8 cellular contexts compared by ENCODE assay signal in the genomic region with DNA sequence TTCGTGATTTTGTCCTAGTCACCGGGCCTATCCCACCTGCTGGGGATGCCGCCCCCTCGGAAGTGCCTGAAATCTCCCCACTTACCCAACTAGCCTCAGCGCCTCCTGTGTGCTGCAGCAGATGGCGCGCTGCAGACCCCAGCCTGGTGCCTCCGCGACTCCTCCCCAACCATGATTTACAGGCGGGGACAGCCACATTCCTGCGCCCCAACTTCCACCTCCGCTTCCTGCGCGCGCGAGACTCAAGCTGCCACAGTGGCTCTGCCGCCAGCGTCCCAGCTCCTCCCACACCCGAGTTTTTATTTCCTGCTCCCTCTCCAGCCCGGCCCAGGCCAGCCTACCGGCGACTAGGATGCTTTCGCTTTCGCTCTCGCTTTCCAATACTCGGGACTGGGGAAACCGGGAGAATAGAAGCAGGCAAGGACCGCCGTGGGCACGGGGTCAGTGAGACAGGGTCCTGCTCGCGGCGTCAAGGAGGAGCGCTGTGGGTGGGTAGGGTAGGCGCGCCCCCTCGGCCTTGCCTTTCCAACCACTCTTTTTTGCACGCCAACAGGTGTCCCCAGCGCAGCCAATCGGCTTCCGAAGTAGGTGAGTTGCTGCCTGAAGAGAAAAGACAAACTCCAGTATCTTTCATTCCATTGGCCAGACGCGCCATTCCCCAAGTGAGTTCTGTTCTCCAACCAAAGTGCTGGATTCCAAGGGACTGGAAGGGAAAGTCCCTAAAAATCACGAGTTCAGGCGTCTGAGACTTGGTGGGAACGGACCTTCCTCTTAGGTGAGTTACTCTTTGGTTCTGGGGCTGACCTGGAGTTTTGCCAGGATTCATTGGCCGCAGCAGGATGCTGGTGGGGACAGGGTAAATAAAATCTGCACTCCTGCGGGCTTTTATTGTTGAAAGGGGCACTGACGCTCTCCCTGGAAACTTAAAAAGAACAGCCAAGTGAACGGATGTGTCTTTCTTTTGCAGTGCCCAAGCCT. TPM values are rescaled to one million over a fixed set of nuclear protein-coding genes. Genes with fewer than 3 reads are reported as not detected.
DNase-seq lines count a peak whose midpoint lies in the region; ATAC-seq and TF ChIP-seq lines count a peak whose summit lies in the region.

A gene with protein sequence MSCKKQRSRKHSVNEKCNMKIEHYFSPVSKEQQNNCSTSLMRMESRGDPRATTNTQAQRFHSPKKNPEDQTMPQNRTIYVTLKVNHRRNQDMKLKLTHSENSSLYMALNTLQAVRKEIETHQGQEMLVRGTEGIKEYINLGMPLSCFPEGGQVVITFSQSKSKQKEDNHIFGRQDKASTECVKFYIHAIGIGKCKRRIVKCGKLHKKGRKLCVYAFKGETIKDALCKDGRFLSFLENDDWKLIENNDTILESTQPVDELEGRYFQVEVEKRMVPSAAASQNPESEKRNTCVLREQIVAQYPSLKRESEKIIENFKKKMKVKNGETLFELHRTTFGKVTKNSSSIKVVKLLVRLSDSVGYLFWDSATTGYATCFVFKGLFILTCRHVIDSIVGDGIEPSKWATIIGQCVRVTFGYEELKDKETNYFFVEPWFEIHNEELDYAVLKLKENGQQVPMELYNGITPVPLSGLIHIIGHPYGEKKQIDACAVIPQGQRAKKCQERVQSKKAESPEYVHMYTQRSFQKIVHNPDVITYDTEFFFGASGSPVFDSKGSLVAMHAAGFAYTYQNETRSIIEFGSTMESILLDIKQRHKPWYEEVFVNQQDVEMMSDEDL (plus strand): TSS at position 327 of the 978 bp plus-strand sequence. CDS start 6,017 bp downstream, outside the sequence.

- peak within 1 kb of the TSS; percentile 87 for H3K9ac ChIP-seq in MM.1S (ENCODE audit: low read length)
- H3K9ac ChIP-seq in parathyroid adenoma: no peak within 1 kb of the TSS

- peak within 1 kb of the TSS; percentile 51 for H3K4me3 ChIP-seq in HAP-1
- H3K4me3 ChIP-seq in MM.1S (ENCODE audit: low read length): peak within 1 kb of the TSS; percentile 89
- H3K4me3 ChIP-seq in parathyroid adenoma (ENCODE audit: low read depth, low read length): peak within 1 kb of the TSS; percentile 92
- peak within 1 kb of the TSS; percentile 69 to 89 for H3K4me3 ChIP-seq in tibial artery

- H3K27ac Mint-ChIP-seq in activated naive CD8-positive, alpha-beta T cell treated with anti-CD3 and anti-CD28 coated beads, Interleukin-2, amount 50 U/mL, for 24 hours: peak within 1 kb of the TSS; percentile 88

- in situ Hi-C loops in HAP-1 (cut with MboI; ENCODE audit: low sequenced_read_pairs): no loop called here

- H3K27me3 ChIP-seq in HAP-1 (ENCODE audit: low read depth): no peaks in the 10 kb centered on the region
- H3K27me3 ChIP-seq in MM.1S (replicated peaks; ENCODE audit: insufficient read depth, low read length): no peaks in the 10 kb centered on the region
- no peaks in the 10 kb centered on the region for H3K27me3 ChIP-seq in parathyroid adenoma (ENCODE audit: control insufficient read depth, insufficient read depth, low read length)
- no peaks in the 10 kb centered on the region for H3K27me3 ChIP-seq in tibial artery

- H3K9me3 ChIP-seq in HAP-1 (no peaks in the 10 kb centered on the region), MM.1S (replicated peaks; ENCODE audit: insufficient read depth, low read length) (no peaks in the 10 kb centered on the region), parathyroid adenoma (ENCODE audit: control insufficient read depth, low read length) (no peaks in the 10 kb centered on the region), tibial artery (no peaks in the 10 kb centered on the region)

- peak within 1 kb of the TSS; percentile 90 for H3K4me3 Mint-ChIP-seq in activated naive CD8-positive, alpha-beta T cell treated with anti-CD3 and anti-CD28 coated beads, Interleukin-2, amount 50 U/mL, for 24 hours

- peaks cover 30% of the 10 kb centered on the region for H3F3A ChIP-seq in MM.1S (ENCODE audit: insufficient read depth, low read length)

- TF ChIP-seq CTCF in MM.1S (IDR thresholded peaks at IDR 0.05; ENCODE audit: low read length): peak; percentile 55
- TF ChIP-seq CTCF in parathyroid adenoma (IDR thresholded peaks at IDR 0.05): no peak
- peak in 1 of 2 experiments; percentile 9 for TF ChIP-seq CTCF in tibial artery (IDR thresholded peaks at IDR 0.05)

- H3K36me3 ChIP-seq in HAP-1 (replicated peaks): no peaks in the 10 kb centered on the region
- H3K36me3 ChIP-seq in MM.1S (replicated peaks; ENCODE audit: insufficient read depth, low read length): no peaks in the 10 kb centered on the region
- H3K36me3 ChIP-seq in parathyroid adenoma (ENCODE audit: control insufficient read depth, insufficient read depth, low read length): no peaks in the 10 kb centered on the region
- H3K36me3 ChIP-seq in tibial artery: peaks cover 0 to 8% (median 0%) of the 10 kb centered on the region in 3 donors

- no peaks in the 10 kb centered on the region for H3K9me2 ChIP-seq in MM.1S (replicated peaks; ENCODE audit: insufficient read depth, low read length)

- H3K4me2 ChIP-seq in MM.1S (ENCODE audit: low read depth, low read length) (peak within 1 kb of the TSS; percentile 95), parathyroid adenoma (ENCODE audit: low read length) (peak within 1 kb of the TSS; percentile 87)

- H2AFZ ChIP-seq in MM.1S (ENCODE audit: low read length) (peak within 1 kb of the TSS; percentile 89), parathyroid adenoma (peak within 1 kb of the TSS; percentile 92)

- no peaks in the 10 kb centered on the region for H3K27me3 Mint-ChIP-seq in activated naive CD8-positive, alpha-beta T cell treated with anti-CD3 and anti-CD28 coated beads, Interleukin-2, amount 50 U/mL, for 24 hours

- ATAC-seq in activated naive CD8-positive, alpha-beta T cell treated with anti-CD3 and anti-CD28 coated beads, Interleukin-2, amount 50 U/mL, for 24 hours: peak; percentile 83

- H3K4me1 ChIP-seq in HAP-1 (peaks cover 22% of the 10 kb centered on the region), MM.1S (ENCODE audit: low read length) (peaks cover 19% of the 10 kb centered on the region), parathyroid adenoma (peaks cover 2% of the 10 kb centered on the region), tibial artery (peaks cover 0 to 25% (median 8%) of the 10 kb centered on the region in 4 donors)

- no peaks in the 10 kb centered on the region for H3K9me3 Mint-ChIP-seq in activated naive CD8-positive, alpha-beta T cell treated with anti-CD3 and anti-CD28 coated beads, Interleukin-2, amount 50 U/mL, for 24 hours

- H3K4me1 Mint-ChIP-seq in activated naive CD8-positive, alpha-beta T cell treated with anti-CD3 and anti-CD28 coated beads, Interleukin-2, amount 50 U/mL, for 24 hours: peaks cover 61% of the 10 kb centered on the region

- peak within 1 kb of the TSS; percentile 88 for H3K27ac ChIP-seq in MM.1S (ENCODE audit: low read length)
- H3K27ac ChIP-seq in parathyroid adenoma: peak within 1 kb of the TSS; percentile 74
- H3K27ac ChIP-seq in tibial artery: peak within 1 kb of the TSS; percentile 88 to 90

- peak; percentile 66 for DNase-seq in GM04504 (ENCODE audit: low read depth)
- peak; percentile 41 to 80 for DNase-seq in HAP-1 (ENCODE audit: low spot score in 2 of 2)
- DNase-seq in MM.1S: peak; percentile 88
- peak; percentile 93 for DNase-seq in SW480 (ENCODE audit: low spot score)
- DNase-seq in activated naive CD8-positive, alpha-beta T cell treated with anti-CD3 and anti-CD28 coated beads, Interleukin-2, amount 50 U/mL, for 24 hours: peak; percentile 81
- DNase-seq in cardiac septum (ENCODE audit: low spot score): peak; percentile 95
- peak; percentile 86 to 93 for DNase-seq in tibial artery

- H4K20me1 ChIP-seq in MM.1S (ENCODE audit: insufficient read depth, low read length): no peaks in the 10 kb centered on the region

- H3K36me3 Mint-ChIP-seq in activated naive CD8-positive, alpha-beta T cell treated with anti-CD3 and anti-CD28 coated beads, Interleukin-2, amount 50 U/mL, for 24 hours (ENCODE audit: low read depth): peaks cover 30% of the 10 kb centered on the region

- peaks cover 45% of the 10 kb centered on the region for H3K79me2 ChIP-seq in MM.1S (ENCODE audit: low read length)
- H3K79me2 ChIP-seq in parathyroid adenoma: no peaks in the 10 kb centered on the region

- intact Hi-C loops in cardiac septum (cut with DNase I) (no loop called here), tibial artery (cut with DNase I; ENCODE audit: low total_unique reads) (no loop called here)

RNA-seq across cellular contexts. Expression of the gene that starts here (rescaled TPM):
- 7.3 TPM for total RNA-seq in cardiac septum

Comparison
In these comparisons a context has a peak if more than half of its experiments do, and no peak if none do; other contexts are left out.
1. Peak in every context shown above with its lines: DNase-seq, ATAC-seq, H3K4me3 ChIP-seq and H3K27ac ChIP-seq.